Comparison of ENCODE assay signal across 28 cellular contexts in genomic region chr6:14835122-14835521, GRCh38.
"Had no signal": no experiment of that assay in that cellular context is flagged by ENCODE, and none has a peak within 500 bp of the region (broad histone marks: within the 10 kb centered on the region; RNA-seq: fewer than 3 reads in every experiment).

No MANE protein-coding gene starts in this region.

- H3K27ac Mint-ChIP-seq: stimulated activated effector memory CD8-positive, alpha-beta T cell treated with anti-CD3 and anti-CD28 coated beads, Interleukin-12 subunit alpha, Interleukin-12 subunit beta, amount 100 ng/mL, for 72 hours; stimulated activated memory B cell treated with anti-CD40 and anti-IgM and Interleukin-4, amounts not matched to agents 10 μg/mL and 1 μg/mL and 100 μg/mL, for 72 hours; stimulated activated naive B cell treated with anti-CD40 and anti-IgM and Interleukin-4, amounts not matched to agents 10 μg/mL and 1 μg/mL and 100 μg/mL, for 72 hours; stimulated activated naive CD8-positive, alpha-beta T cell treated with anti-CD3 and anti-CD28 coated beads, Interleukin-15, amount 100 ng/mL, for 72 hours; stimulated activated naive CD8-positive, alpha-beta T cell treated with anti-CD3 and anti-CD28 coated beads, Interleukin-15, Interleukin-2, amounts not matched to agents 100 ng/mL and 50 ng/mL, for 24 hours; type B pancreatic cell had no signal

- H3K36me3 ChIP-seq: stomach, suprapubic skin, thoracic aorta, thyroid gland, tibial artery, tibial nerve, transverse colon, upper lobe of left lung, upper lobe of right lung, uterus, vagina had no signal

- H3K36me3 Mint-ChIP-seq: stimulated activated memory B cell treated with anti-CD40 and anti-IgM and Interleukin-4, amounts not matched to agents 10 μg/mL and 1 μg/mL and 100 μg/mL, for 72 hours; stimulated activated naive B cell treated with anti-CD40 and anti-IgM and Interleukin-4, amounts not matched to agents 10 μg/mL and 1 μg/mL and 100 μg/mL, for 72 hours; type B pancreatic cell had no signal

- H3K27me3 Mint-ChIP-seq: stimulated activated memory B cell treated with anti-CD40 and anti-IgM and Interleukin-4, amounts not matched to agents 10 μg/mL and 1 μg/mL and 100 μg/mL, for 72 hours; stimulated activated naive B cell treated with anti-CD40 and anti-IgM and Interleukin-4, amounts not matched to agents 10 μg/mL and 1 μg/mL and 100 μg/mL, for 72 hours had no signal

- H3K27me3 ChIP-seq: stomach, suprapubic skin, testis, thyroid gland, tibial nerve, transverse colon, upper lobe of left lung, upper lobe of right lung, uterus, vagina had no signal

- H3K4me3 Mint-ChIP-seq: stimulated activated effector memory CD8-positive, alpha-beta T cell treated with anti-CD3 and anti-CD28 coated beads, Interleukin-12 subunit alpha, Interleukin-12 subunit beta, amount 100 ng/mL, for 72 hours; stimulated activated memory B cell treated with anti-CD40 and anti-IgM and Interleukin-4, amounts not matched to agents 10 μg/mL and 1 μg/mL and 100 μg/mL, for 72 hours; stimulated activated naive B cell treated with anti-CD40 and anti-IgM and Interleukin-4, amounts not matched to agents 10 μg/mL and 1 μg/mL and 100 μg/mL, for 72 hours; stimulated activated naive CD8-positive, alpha-beta T cell treated with anti-CD3 and anti-CD28 coated beads, Interleukin-15, amount 100 ng/mL, for 72 hours; stimulated activated naive CD8-positive, alpha-beta T cell treated with anti-CD3 and anti-CD28 coated beads, Interleukin-15, Interleukin-2, amounts not matched to agents 100 ng/mL and 50 ng/mL, for 24 hours; type B pancreatic cell had no signal

- H3K4me1 Mint-ChIP-seq: stimulated activated naive CD8-positive, alpha-beta T cell treated with anti-CD3 and anti-CD28 coated beads, Interleukin-15, amount 100 ng/mL, for 72 hours had no signal

- H3K27ac ChIP-seq: stomach, suprapubic skin, testis, thoracic aorta, thyroid gland, tibial artery, tibial nerve, transverse colon, upper lobe of left lung, upper lobe of right lung, uterus, vagina had no signal

- H3K9me3 Mint-ChIP-seq: stimulated activated effector memory CD8-positive, alpha-beta T cell treated with anti-CD3 and anti-CD28 coated beads, Interleukin-12 subunit alpha, Interleukin-12 subunit beta, amount 100 ng/mL, for 72 hours; stimulated activated memory B cell treated with anti-CD40 and anti-IgM and Interleukin-4, amounts not matched to agents 10 μg/mL and 1 μg/mL and 100 μg/mL, for 72 hours; stimulated activated naive CD8-positive, alpha-beta T cell treated with anti-CD3 and anti-CD28 coated beads, Interleukin-15, Interleukin-2, amounts not matched to agents 100 ng/mL and 50 ng/mL, for 24 hours had no signal

- H3K4me3 ChIP-seq: stomach, suprapubic skin, testis, thoracic aorta, thyroid gland, tibial artery, tibial nerve, transverse colon, upper lobe of left lung, upper lobe of right lung, uterus, vagina had no signal

- H3K4me1 ChIP-seq: tibial artery, upper lobe of left lung, uterus had no signal

- ATAC-seq: stimulated activated effector memory CD8-positive, alpha-beta T cell treated with anti-CD3 and anti-CD28 coated beads, Interleukin-12 subunit alpha, Interleukin-12 subunit beta, amount 100 ng/mL, for 72 hours; stimulated activated memory B cell treated with anti-CD40 and anti-IgM and Interleukin-4, amounts not matched to agents 10 μg/mL and 1 μg/mL and 100 μg/mL, for 72 hours; stimulated activated naive B cell treated with anti-CD40 and anti-IgM and Interleukin-4, amounts not matched to agents 10 μg/mL and 1 μg/mL and 100 μg/mL, for 72 hours; stimulated activated naive CD8-positive, alpha-beta T cell treated with anti-CD3 and anti-CD28 coated beads, Interleukin-15, amount 100 ng/mL, for 72 hours; stimulated activated naive CD8-positive, alpha-beta T cell treated with anti-CD3 and anti-CD28 coated beads, Interleukin-15, Interleukin-2, amounts not matched to agents 100 U/mL and 50 U/mL, for 24 hours; upper lobe of right lung had no signal

- H3K9me3 ChIP-seq: stomach, suprapubic skin, testis, thoracic aorta, thyroid gland, tibial artery, tibial nerve, transverse colon, upper lobe of left lung, upper lobe of right lung, uterus, vagina had no signal

- DNase-seq: stimulated activated CD4-positive, alpha-beta T cell treated with anti-CD3 and anti-CD28 coated beads, Interleukin-2, amount 100 ng/mL, for 48 hours; stimulated activated CD4-positive, alpha-beta T cell treated with anti-CD3 and anti-CD28 coated beads, Interleukin-4, amount 100 ng/mL, for 1 hour; stimulated activated CD4-positive, alpha-beta T cell treated with anti-CD3 and anti-CD28 coated beads, Interleukin-4, amount 100 ng/mL, for 24 hours; stimulated activated CD4-positive, alpha-beta T cell treated with anti-CD3 and anti-CD28 coated beads, Interleukin-4, amount 100 ng/mL, for 4 hours; stimulated activated CD8-positive, alpha-beta memory T cell treated with anti-CD3 and anti-CD28 coated beads, Interleukin-4, amount 100 ng/mL, for 48 hours; stimulated activated naive B cell treated with anti-CD40 and anti-IgM and Interleukin-4, amounts not matched to agents 10 μg/mL and 1 μg/mL and 100 μg/mL, for 72 hours; stimulated activated naive CD4-positive, alpha-beta T cell; stimulated activated naive CD4-positive, alpha-beta T cell treated with Interleukin-2 at 50 U/mL for 16 hours; stimulated activated naive CD8-positive, alpha-beta T cell treated with anti-CD3 and anti-CD28 coated beads, Interleukin-15, amount 100 ng/mL, for 72 hours; stimulated activated naive CD8-positive, alpha-beta T cell treated with anti-CD3 and anti-CD28 coated beads, Interleukin-15, Interleukin-2, amounts not matched to agents 100 U/mL and 50 U/mL, for 24 hours; stomach; substantia nigra; testis; thyroid gland; tibial artery; transverse colon; trophoblast cell; upper lobe of left lung; upper lobe of right lung; uterus had no signal
